7 cellular contexts compared by ENCODE assay signal in genomic region chr3:197730200-197730599, GRCh38. TPM values are rescaled to one million over a fixed set of nuclear protein-coding genes. Genes with fewer than 3 reads are reported as not detected.
A peak's percentile ranks its signal among the peaks of the same experiment; 100 is the strongest.
DNase-seq lines count a peak whose midpoint lies in the region; ATAC-seq, FAIRE-seq and TF ChIP-seq lines count a peak whose summit lies in the region.

No MANE protein-coding gene starts in this region.

- ATAC-seq in sciatic nerve (peak; percentile 42), GM18868 (IDR thresholded peaks at IDR 0.05; ENCODE audit: unreplicated experiment) (no peak), mucosa of descending colon (no peak), GM19467 (IDR thresholded peaks at IDR 0.05; ENCODE audit: unreplicated experiment) (no peak)

- intact Hi-C loops in sciatic nerve (cut with DNase I) (no loop called here), mucosa of descending colon (cut with DNase I, micrococcal nuclease) (no loop called here)

- in situ Hi-C loops in GM13977 (cut with MboI; ENCODE audit: low pct_unique_long_range_greater_than_20kb, low sequenced_read_pairs, unreplicated experiment): no loop called here

- H3K27me3 ChIP-seq in MG63 (no peaks in the 10 kb centered on the region), bronchial epithelial cell (ENCODE audit: control insufficient read depth, insufficient read depth, low read length) (no peaks in the 10 kb centered on the region)

- no peaks in the 10 kb centered on the region for H3K9me3 ChIP-seq in MG63
- no peaks in the 10 kb centered on the region for H3K9me3 ChIP-seq in mucosa of descending colon

- FAIRE-seq in bronchial epithelial cell (lab: Jason Lieb, UNC): no peak

- no peak for TF ChIP-seq CTCF in GM13977 (IDR thresholded peaks at IDR 0.05; ENCODE audit: extremely low read depth, insufficient read depth, missing control alignments)
- no peak for TF ChIP-seq CTCF in bronchial epithelial cell (IDR thresholded peaks at IDR 0.05; ENCODE audit: insufficient read depth, low read length, severe bottlenecking)
- no peak for TF ChIP-seq CTCF in mucosa of descending colon (IDR thresholded peaks at IDR 0.05)

- peaks cover 2% of the 10 kb centered on the region for H3K4me1 ChIP-seq in mucosa of descending colon (ENCODE audit: low read depth)

- peak; percentile 64 for DNase-seq in GM13977 (ENCODE audit: low spot score)
- peak; percentile 63 for DNase-seq in MG63
- DNase-seq in bronchial epithelial cell (ENCODE audit: low read depth): peak; percentile 73
- DNase-seq in sciatic nerve (ENCODE audit: low spot score): no peak
- no peak for DNase-seq in mucosa of descending colon

- H3K4me3 ChIP-seq in MG63 (no peak overlapping the region), bronchial epithelial cell (ENCODE audit: low read depth, low read length) (no peak overlapping the region), mucosa of descending colon (no peak overlapping the region)

- H3K36me3 ChIP-seq in MG63 (peaks cover 4% of the 10 kb centered on the region; the same call in 1 of the 2 replicates), bronchial epithelial cell (ENCODE audit: control insufficient read depth, insufficient read depth, low read length) (no peaks in the 10 kb centered on the region), mucosa of descending colon (ENCODE audit: low read depth) (no peaks in the 10 kb centered on the region)

RNA-seq across cellular contexts. Expression of gene RUBCN, which starts 6.5 kb away (rescaled TPM):
- total RNA-seq in MG63 (2014; rRNA removed; shearing (Covaris generic); ENCODE audit: low replicate concordance): 3.2 and 3.5 TPM in 2 replicates
- total RNA-seq in bronchial epithelial cell (9.2 and 10.8 TPM in 2 replicates), sciatic nerve (47.9 TPM), mucosa of descending colon (10 to 100 TPM; 18.8 to 27.6 (median 23.5) TPM)

RNA-seq across cellular contexts. Expression of gene FYTTD1, which starts 19.5 kb away (rescaled TPM):
- 75.2 and 77.8 TPM in 2 replicates for total RNA-seq in MG63 (2014; rRNA removed; shearing (Covaris generic); ENCODE audit: low replicate concordance)
- total RNA-seq in bronchial epithelial cell: 37.9 and 47.4 TPM in 2 replicates
- 66.8 TPM for total RNA-seq in sciatic nerve
- total RNA-seq in mucosa of descending colon: 10 to 100 TPM; 25.1 to 67.2 (median 30.6) TPM

Comparison
In these comparisons a context has a peak if more than half of its experiments do, and no peak if none do; other contexts are left out.
1. DNase-seq: peak in GM13977 (single experiment), MG63 (single experiment) and bronchial epithelial cell (single experiment); none in sciatic nerve (single experiment) and mucosa of descending colon (0 of 3).